In the genomic region with DNA sequence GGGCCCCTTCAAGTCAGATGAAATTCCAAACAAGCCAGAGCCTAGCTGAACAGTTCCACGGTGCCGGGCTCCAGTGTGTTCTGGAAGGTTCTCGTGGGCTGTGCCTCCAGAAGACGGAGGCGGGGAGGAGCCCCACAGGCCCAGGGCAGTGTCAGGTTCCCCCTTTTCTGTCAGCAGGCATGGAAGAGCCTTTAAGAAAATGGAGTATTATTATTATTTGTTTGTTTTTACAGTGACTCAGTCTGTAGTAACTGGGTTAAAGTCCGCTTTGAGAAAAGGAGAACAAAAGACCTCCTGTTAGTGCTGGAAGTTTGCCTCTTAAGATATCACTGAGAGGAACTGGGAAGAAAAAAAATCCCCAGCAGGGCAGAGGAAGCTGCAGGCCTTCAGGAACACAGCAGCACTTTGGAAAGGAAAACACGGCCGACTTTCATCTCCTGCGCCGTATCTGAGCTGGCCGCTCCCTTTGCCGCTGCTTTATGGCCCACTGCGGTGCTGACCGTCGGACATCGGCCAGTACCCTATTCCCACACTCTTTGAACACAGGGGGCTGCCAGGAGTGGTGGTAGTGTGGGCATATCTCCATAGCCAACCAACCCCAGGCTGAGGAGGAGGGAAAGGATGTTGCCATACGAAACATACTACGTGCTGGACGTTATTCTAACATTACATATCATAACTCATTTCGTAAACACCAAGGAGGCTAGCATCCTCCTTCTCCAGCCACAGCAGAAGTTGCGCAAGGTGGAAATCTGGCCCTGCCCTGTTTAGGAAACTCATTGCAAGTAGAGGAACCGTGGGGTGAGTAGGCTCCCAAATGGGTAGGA, we compare ENCODE assay signal across 1 cellular context.
A peak's percentile ranks its signal among the peaks of the same experiment; 100 is the strongest.
TF ChIP-seq lines count a peak whose summit lies in the region.

No MANE protein-coding gene starts in this region.

TF ChIP-seq in HepG2, 621 proteins besides CTCF, POLR2A, EP300 and RAD21 (continued from another document and continues in another):
- TF ChIP-seq, protein P1, sequence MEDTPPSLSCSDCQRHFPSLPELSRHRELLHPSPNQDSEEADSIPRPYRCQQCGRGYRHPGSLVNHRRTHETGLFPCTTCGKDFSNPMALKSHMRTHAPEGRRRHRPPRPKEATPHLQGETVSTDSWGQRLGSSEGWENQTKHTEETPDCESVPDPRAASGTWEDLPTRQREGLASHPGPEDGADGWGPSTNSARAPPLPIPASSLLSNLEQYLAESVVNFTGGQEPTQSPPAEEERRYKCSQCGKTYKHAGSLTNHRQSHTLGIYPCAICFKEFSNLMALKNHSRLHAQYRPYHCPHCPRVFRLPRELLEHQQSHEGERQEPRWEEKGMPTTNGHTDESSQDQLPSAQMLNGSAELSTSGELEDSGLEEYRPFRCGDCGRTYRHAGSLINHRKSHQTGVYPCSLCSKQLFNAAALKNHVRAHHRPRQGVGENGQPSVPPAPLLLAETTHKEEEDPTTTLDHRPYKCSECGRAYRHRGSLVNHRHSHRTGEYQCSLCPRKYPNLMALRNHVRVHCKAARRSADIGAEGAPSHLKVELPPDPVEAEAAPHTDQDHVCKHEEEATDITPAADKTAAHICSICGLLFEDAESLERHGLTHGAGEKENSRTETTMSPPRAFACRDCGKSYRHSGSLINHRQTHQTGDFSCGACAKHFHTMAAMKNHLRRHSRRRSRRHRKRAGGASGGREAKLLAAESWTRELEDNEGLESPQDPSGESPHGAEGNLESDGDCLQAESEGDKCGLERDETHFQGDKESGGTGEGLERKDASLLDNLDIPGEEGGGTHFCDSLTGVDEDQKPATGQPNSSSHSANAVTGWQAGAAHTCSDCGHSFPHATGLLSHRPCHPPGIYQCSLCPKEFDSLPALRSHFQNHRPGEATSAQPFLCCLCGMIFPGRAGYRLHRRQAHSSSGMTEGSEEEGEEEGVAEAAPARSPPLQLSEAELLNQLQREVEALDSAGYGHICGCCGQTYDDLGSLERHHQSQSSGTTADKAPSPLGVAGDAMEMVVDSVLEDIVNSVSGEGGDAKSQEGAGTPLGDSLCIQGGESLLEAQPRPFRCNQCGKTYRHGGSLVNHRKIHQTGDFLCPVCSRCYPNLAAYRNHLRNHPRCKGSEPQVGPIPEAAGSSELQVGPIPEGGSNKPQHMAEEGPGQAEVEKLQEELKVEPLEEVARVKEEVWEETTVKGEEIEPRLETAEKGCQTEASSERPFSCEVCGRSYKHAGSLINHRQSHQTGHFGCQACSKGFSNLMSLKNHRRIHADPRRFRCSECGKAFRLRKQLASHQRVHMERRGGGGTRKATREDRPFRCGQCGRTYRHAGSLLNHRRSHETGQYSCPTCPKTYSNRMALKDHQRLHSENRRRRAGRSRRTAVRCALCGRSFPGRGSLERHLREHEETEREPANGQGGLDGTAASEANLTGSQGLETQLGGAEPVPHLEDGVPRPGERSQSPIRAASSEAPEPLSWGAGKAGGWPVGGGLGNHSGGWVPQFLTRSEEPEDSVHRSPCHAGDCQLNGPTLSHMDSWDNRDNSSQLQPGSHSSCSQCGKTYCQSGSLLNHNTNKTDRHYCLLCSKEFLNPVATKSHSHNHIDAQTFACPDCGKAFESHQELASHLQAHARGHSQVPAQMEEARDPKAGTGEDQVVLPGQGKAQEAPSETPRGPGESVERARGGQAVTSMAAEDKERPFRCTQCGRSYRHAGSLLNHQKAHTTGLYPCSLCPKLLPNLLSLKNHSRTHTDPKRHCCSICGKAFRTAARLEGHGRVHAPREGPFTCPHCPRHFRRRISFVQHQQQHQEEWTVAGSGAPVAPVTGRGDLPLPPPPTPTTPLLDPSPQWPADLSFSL (CRISPR knock-in tag; IDR thresholded peaks at IDR 0.05) = no peak
- TF ChIP-seq FOXC1 (CRISPR knock-in tag; IDR thresholded peaks at IDR 0.05; ENCODE audit: borderline replicate concordance) = no peak
- no peak for TF ChIP-seq BHLHE40 (IDR thresholded peaks at IDR 0.05; ENCODE audit: low read length)
- no peak for TF ChIP-seq SOX6 (IDR thresholded peaks at IDR 0.05)
- peak; percentile 91 for TF ChIP-seq SOX6 (CRISPR knock-in tag; IDR thresholded peaks at IDR 0.05)
- TF ChIP-seq ZNF879 (CRISPR knock-in tag; IDR thresholded peaks at IDR 0.05) = no peak
- TF ChIP-seq ZFP36L2 (CRISPR knock-in tag; IDR thresholded peaks at IDR 0.05) = no peak
- TF ChIP-seq SALL1 (CRISPR knock-in tag; IDR thresholded peaks at IDR 0.05) = peak; percentile 69
- TF ChIP-seq ZNF782 (CRISPR knock-in tag; IDR thresholded peaks at IDR 0.05; ENCODE audit: borderline replicate concordance) = no peak
- TF ChIP-seq, protein P2, sequence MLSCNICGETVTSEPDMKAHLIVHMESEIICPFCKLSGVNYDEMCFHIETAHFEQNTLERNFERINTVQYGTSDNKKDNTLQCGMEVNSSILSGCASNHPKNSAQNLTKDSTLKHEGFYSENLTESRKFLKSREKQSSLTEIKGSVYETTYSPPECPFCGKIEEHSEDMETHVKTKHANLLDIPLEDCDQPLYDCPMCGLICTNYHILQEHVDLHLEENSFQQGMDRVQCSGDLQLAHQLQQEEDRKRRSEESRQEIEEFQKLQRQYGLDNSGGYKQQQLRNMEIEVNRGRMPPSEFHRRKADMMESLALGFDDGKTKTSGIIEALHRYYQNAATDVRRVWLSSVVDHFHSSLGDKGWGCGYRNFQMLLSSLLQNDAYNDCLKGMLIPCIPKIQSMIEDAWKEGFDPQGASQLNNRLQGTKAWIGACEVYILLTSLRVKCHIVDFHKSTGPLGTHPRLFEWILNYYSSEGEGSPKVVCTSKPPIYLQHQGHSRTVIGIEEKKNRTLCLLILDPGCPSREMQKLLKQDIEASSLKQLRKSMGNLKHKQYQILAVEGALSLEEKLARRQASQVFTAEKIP (CRISPR knock-in tag; IDR thresholded peaks at IDR 0.05; ENCODE audit: borderline replicate concordance) = no peak
- TF ChIP-seq, protein P3, sequence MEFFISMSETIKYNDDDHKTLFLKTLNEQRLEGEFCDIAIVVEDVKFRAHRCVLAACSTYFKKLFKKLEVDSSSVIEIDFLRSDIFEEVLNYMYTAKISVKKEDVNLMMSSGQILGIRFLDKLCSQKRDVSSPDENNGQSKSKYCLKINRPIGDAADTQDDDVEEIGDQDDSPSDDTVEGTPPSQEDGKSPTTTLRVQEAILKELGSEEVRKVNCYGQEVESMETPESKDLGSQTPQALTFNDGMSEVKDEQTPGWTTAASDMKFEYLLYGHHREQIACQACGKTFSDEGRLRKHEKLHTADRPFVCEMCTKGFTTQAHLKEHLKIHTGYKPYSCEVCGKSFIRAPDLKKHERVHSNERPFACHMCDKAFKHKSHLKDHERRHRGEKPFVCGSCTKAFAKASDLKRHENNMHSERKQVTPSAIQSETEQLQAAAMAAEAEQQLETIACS (CRISPR knock-in tag; IDR thresholded peaks at IDR 0.05) = no peak
- TF ChIP-seq SUZ12 (IDR thresholded peaks at IDR 0.05; ENCODE audit: low read depth, low read length) = no peak
- TF ChIP-seq SRSF9 (IDR thresholded peaks at IDR 0.05; ENCODE audit: borderline replicate concordance, insufficient read depth, low read depth, low read length, poor library complexity, severe bottlenecking) = no peak
- TF ChIP-seq, protein P4, sequence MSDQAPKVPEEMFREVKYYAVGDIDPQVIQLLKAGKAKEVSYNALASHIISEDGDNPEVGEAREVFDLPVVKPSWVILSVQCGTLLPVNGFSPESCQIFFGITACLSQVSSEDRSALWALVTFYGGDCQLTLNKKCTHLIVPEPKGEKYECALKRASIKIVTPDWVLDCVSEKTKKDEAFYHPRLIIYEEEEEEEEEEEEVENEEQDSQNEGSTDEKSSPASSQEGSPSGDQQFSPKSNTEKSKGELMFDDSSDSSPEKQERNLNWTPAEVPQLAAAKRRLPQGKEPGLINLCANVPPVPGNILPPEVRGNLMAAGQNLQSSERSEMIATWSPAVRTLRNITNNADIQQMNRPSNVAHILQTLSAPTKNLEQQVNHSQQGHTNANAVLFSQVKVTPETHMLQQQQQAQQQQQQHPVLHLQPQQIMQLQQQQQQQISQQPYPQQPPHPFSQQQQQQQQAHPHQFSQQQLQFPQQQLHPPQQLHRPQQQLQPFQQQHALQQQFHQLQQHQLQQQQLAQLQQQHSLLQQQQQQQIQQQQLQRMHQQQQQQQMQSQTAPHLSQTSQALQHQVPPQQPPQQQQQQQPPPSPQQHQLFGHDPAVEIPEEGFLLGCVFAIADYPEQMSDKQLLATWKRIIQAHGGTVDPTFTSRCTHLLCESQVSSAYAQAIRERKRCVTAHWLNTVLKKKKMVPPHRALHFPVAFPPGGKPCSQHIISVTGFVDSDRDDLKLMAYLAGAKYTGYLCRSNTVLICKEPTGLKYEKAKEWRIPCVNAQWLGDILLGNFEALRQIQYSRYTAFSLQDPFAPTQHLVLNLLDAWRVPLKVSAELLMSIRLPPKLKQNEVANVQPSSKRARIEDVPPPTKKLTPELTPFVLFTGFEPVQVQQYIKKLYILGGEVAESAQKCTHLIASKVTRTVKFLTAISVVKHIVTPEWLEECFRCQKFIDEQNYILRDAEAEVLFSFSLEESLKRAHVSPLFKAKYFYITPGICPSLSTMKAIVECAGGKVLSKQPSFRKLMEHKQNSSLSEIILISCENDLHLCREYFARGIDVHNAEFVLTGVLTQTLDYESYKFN (CRISPR knock-in tag; conservative IDR thresholded peaks at IDR 0.05) = peak; percentile 81
- no peak for TF ChIP-seq CENPT (CRISPR knock-in tag; IDR thresholded peaks at IDR 0.05; ENCODE audit: low read depth)
- TF ChIP-seq MTA3 (CRISPR knock-in tag; IDR thresholded peaks at IDR 0.05) = no peak
- no peak for TF ChIP-seq THYN1 (CRISPR knock-in tag; IDR thresholded peaks at IDR 0.05; ENCODE audit: borderline replicate concordance, low read depth)
- TF ChIP-seq, protein P5, sequence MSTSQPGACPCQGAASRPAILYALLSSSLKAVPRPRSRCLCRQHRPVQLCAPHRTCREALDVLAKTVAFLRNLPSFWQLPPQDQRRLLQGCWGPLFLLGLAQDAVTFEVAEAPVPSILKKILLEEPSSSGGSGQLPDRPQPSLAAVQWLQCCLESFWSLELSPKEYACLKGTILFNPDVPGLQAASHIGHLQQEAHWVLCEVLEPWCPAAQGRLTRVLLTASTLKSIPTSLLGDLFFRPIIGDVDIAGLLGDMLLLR (CRISPR knock-in tag; IDR thresholded peaks at IDR 0.05) = no peak
- TF ChIP-seq, protein P6, sequence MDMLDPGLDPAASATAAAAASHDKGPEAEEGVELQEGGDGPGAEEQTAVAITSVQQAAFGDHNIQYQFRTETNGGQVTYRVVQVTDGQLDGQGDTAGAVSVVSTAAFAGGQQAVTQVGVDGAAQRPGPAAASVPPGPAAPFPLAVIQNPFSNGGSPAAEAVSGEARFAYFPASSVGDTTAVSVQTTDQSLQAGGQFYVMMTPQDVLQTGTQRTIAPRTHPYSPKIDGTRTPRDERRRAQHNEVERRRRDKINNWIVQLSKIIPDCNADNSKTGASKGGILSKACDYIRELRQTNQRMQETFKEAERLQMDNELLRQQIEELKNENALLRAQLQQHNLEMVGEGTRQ (IDR thresholded peaks at IDR 0.05; ENCODE audit: low read depth, low read length) = no peak
- TF ChIP-seq, protein P6 (CRISPR knock-in tag; IDR thresholded peaks at IDR 0.05; ENCODE audit: borderline replicate concordance) = no peak
- peak; percentile 35; the same call in 1 of the 2 replicates for TF ChIP-seq NFKB2 (CRISPR knock-in tag; IDR thresholded peaks at IDR 0.05; ENCODE audit: borderline replicate concordance)
- no peak for TF ChIP-seq RARG (CRISPR knock-in tag; IDR thresholded peaks at IDR 0.05; ENCODE audit: low read depth)
- no peak for TF ChIP-seq ZBTB1 (CRISPR knock-in tag; IDR thresholded peaks at IDR 0.05; ENCODE audit: borderline replicate concordance)
- peak; percentile 25; the same call in 1 of the 2 replicates for TF ChIP-seq RXRA (CRISPR knock-in tag; IDR thresholded peaks at IDR 0.05)
- TF ChIP-seq, protein P7, sequence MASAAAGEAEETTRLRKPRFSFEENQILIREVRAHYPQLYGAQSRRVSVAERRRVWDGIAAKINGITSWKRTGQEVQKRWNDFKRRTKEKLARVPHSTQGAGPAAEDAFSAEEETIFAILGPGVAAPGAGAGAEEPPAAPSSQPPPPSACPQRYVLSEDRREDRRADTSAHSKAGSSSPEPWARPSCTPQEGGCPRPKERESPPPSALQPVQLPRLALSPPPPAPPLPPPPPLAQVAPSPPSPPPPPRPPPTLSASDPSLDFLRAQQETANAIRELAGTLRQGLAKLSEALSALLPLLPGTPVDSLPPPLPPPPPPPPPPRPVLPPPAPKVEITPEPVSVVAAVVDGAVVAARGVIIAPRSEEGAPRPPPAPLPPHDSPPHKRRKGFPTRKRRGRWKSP (CRISPR knock-in tag; IDR thresholded peaks at IDR 0.05) = 0 out of 2 replicates have a peak, but pooled peaks have one; percentile 36
- no peak for TF ChIP-seq ZNF720 (CRISPR knock-in tag; IDR thresholded peaks at IDR 0.05)
